15 cellular contexts compared by ENCODE assay signal in the genomic region with DNA sequence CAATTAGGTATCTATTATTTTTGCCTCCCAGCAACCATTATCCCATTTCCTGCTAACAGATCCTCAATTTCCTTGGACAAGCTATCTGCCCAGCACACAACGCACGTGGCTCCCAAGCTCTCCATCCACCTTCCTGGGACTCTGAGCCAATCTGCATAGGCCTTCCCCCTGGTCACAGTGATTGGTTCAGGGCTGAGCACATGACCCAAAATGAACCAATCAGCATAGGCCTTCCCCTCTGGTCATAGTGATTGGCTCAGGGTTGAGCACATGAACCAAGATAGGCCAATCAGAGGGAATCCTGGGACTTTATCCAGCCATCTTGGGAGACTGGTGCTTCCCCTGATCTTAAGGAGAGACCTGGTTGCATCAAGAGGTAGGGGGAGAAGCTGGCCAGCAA. TPM values are rescaled to one million over a fixed set of nuclear protein-coding genes. Genes with fewer than 3 reads are reported as not detected.
DNase-seq lines count a peak whose midpoint lies in the region; ATAC-seq and TF ChIP-seq lines count a peak whose summit lies in the region.
"Had no signal": no experiment of that assay in that cellular context is flagged by ENCODE, and none has a peak within 500 bp of the region (broad histone marks: within the 10 kb centered on the region; RNA-seq: fewer than 3 reads in every experiment).

No MANE protein-coding gene starts in this region.

- POLR2A ChIA-PET in PC-3 (lab: Charles Lee; ENCODE audit: unreplicated experiment), result interaction anchor here (0.6 kb wide), 1 partner anchor 125 kb away, joined by 3 read pairs; no protein-coding TSS in a partner anchor

- H2AFZ ChIP-seq in PC-3 (ENCODE audit: low read length), result no peak overlapping the region

- no TSS peak for BruUV-seq in PC-3 (replicated peaks; lab: Mats Ljungman, UMichigan)

- TF ChIP-seq CTCF in PC-3 (conservative IDR thresholded peaks at IDR 0.05; ENCODE audit: low read depth, low read length) (no peak), fibroblast of pulmonary artery (IDR thresholded peaks at IDR 0.05; ENCODE audit: low read length, missing control alignments) (no peak), upper lobe of left lung (IDR thresholded peaks at IDR 0.05) (no peak)

- H3K27ac ChIP-seq in PC-3 (ENCODE audit: low read length), result no peak overlapping the region
- H3K27ac ChIP-seq in upper lobe of left lung, result peak overlapping the region; percentile 44 to 83 (median 74)
- H3K27ac ChIP-seq: HL-60, pancreas, transverse colon had no signal

- no peak overlapping the region for H3K4me2 ChIP-seq in PC-3 (ENCODE audit: low read length)

- TF ChIP-seq POLR2A in upper lobe of left lung (IDR thresholded peaks at IDR 0.05), result no peak

- H3K36me3 ChIP-seq in PC-3 (ENCODE audit: low read depth, low read length) (no peaks in the 10 kb centered on the region), upper lobe of left lung (no peaks in the 10 kb centered on the region)
- H3K36me3 ChIP-seq: pancreas, transverse colon had no signal

- H3K4me3 ChIP-seq in PC-3 (ENCODE audit: low read length), result no peak overlapping the region
- no peak overlapping the region for H3K4me3 ChIP-seq in fibroblast of pulmonary artery (replicated peaks; ENCODE audit: low read depth, low read length)
- H3K4me3 ChIP-seq in upper lobe of left lung, result no peak overlapping the region
- H3K4me3 ChIP-seq: pancreas, transverse colon had no signal

- ATAC-seq in PC-3, result no peak
- no peak for ATAC-seq in upper lobe of left lung (ENCODE audit: low FRiP score in 2 of 2)

- no peaks in the 10 kb centered on the region for H3K79me2 ChIP-seq in PC-3 (ENCODE audit: low read length)

- no peaks in the 10 kb centered on the region for H3K9me3 ChIP-seq in PC-3 (ENCODE audit: low read length)
- H3K9me3 ChIP-seq in upper lobe of left lung, result peaks cover 0 to 17% (median 0%) of the 10 kb centered on the region in 4 donors
- H3K9me3 ChIP-seq: pancreas had no signal

- no peaks in the 10 kb centered on the region for H3K9me2 ChIP-seq in PC-3 (replicated peaks; ENCODE audit: low read length)

- TF ChIP-seq EP300 in upper lobe of left lung (IDR thresholded peaks at IDR 0.05), result no peak

- no peak overlapping the region for H3K9ac ChIP-seq in PC-3 (ENCODE audit: low read length)

- no peaks in the 10 kb centered on the region for H3F3A ChIP-seq in PC-3 (ENCODE audit: low read length, unreplicated experiment)

- H3K27me3 ChIP-seq in PC-3 (ENCODE audit: low read length) (peaks cover 4% of the 10 kb centered on the region; the same call in 1 of the 2 replicates), upper lobe of left lung (no peaks in the 10 kb centered on the region)

- 67 to 77% methylated on average over 2 of the region's 2 CpGs for WGBS in upper lobe of left lung, 2 donors

- peak; percentile 36 for DNase-seq in activated CD4-positive, CD25-positive, alpha-beta regulatory T cell treated with anti-CD3 and anti-CD28 coated beads, Interleukin-2, amount 50 U/mL, for 72 hours
- no peak for DNase-seq in activated CD4-positive, CD25-positive, alpha-beta regulatory T cell (lab: John Stamatoyannopoulos, UW)
- DNase-seq in PC-3 (peak; percentile 30), fibroblast of pulmonary artery (ENCODE audit: low read depth) (peak; percentile 22), upper lobe of left lung (no peak), cortex of kidney (lab: John Stamatoyannopoulos, UW) (no peak), SIG-M5 treated with dmso at 0.1 percent for 504 hours (lab: John Stamatoyannopoulos, UW; ENCODE audit: unreplicated experiment) (no peak)
- no peak for DNase-seq in stimulated activated naive CD4-positive, alpha-beta T cell treated with Interleukin-2 at 50 U/mL for 16 hours (lab: John Stamatoyannopoulos, UW)
- DNase-seq: activated CD8-positive, alpha-beta memory T cell treated with anti-CD3 and anti-CD28 coated beads, Interleukin-2, amount 50 U/mL, for 4 hours; H7; MV-4-11; pancreas; stimulated activated CD4-positive, alpha-beta T cell treated with anti-CD3 and anti-CD28 coated beads, Interleukin-12 subunit alpha, Interleukin-12 subunit beta, amount 100 ng/mL, for 4 hours; transverse colon had no signal

- intact Hi-C loops in PC-3 (cut with micrococcal nuclease), result no loop called here

- no peaks in the 10 kb centered on the region for H4K20me1 ChIP-seq in PC-3 (ENCODE audit: low read length)

- CTCF ChIA-PET in PC-3 (lab: Charles Lee), result no interaction called here

- H3K4me1 ChIP-seq in PC-3 (ENCODE audit: insufficient read depth, low read length), result peaks cover 21% of the 10 kb centered on the region
- H3K4me1 ChIP-seq in upper lobe of left lung, result peaks cover 15 to 33% (median 25%) of the 10 kb centered on the region in 4 donors
- H3K4me1 ChIP-seq: pancreas had no signal

RNA-seq across cellular contexts. Expression of gene CPAMD8, which starts 5.8 kb away (rescaled TPM):
- total RNA-seq in PC-3 (2014; rRNA removed) (2.3 and 3.9 TPM in 2 replicates), upper lobe of left lung (100 to 1,000 TPM in 1 of 6 donors, 10 to 100 TPM in 5; 35.8 to 262 (median 61.1) TPM)

RNA-seq across cellular contexts. Expression of gene HAUS8, which starts 54.4 kb away (rescaled TPM):
- total RNA-seq in PC-3 (2014; rRNA removed) (19.1 and 21.3 TPM in 2 replicates), upper lobe of left lung (10 to 100 TPM in 2 of 6 donors, 1 to 10 TPM in 4; 4.9 to 21.0 (median 8.7) TPM)

RNA-seq across cellular contexts. Expression of gene MYO9B, which starts 54.8 kb away (rescaled TPM):
- 68.3 and 76.1 TPM in 2 replicates for total RNA-seq in PC-3 (2014; rRNA removed)
- total RNA-seq in upper lobe of left lung, result 100 to 1,000 TPM in 4 of 6 donors, 10 to 100 TPM in 2; 72.3 to 408 (median 146) TPM

Comparison
In these comparisons a context has a peak if more than half of its experiments do, and no peak if none do; other contexts are left out.
1. DNase-seq: peak in activated CD4-positive, CD25-positive, alpha-beta regulatory T cell treated with anti-CD3 and anti-CD28 coated beads, Interleukin-2, amount 50 U/mL, for 72 hours (single experiment), PC-3 (single experiment) and fibroblast of pulmonary artery (single experiment); none in activated CD4-positive, CD25-positive, alpha-beta regulatory T cell (0 of 4), upper lobe of left lung (0 of 2), cortex of kidney (single experiment), stimulated activated naive CD4-positive, alpha-beta T cell treated with Interleukin-2 at 50 U/mL for 16 hours (single experiment) and SIG-M5 treated with dmso at 0.1 percent for 504 hours (single experiment).